Comparison of ENCODE assay signal across 18 cellular contexts in genomic region chr2:64951306-64951953, GRCh38.
"Had no signal": no experiment of that assay in that cellular context is flagged by ENCODE, and none has a peak within 500 bp of the region (broad histone marks: within the 10 kb centered on the region; RNA-seq: fewer than 3 reads in every experiment).

No MANE protein-coding gene starts in this region.

- H3K36me3 ChIP-seq: esophagus muscularis mucosa, heart left ventricle, sigmoid colon, upper lobe of left lung had no signal

- H3K4me3 Mint-ChIP-seq: activated CD4-positive, alpha-beta T cell treated with anti-CD3 and anti-CD28 coated beads, Interleukin-2, amount 10 ng/mL, durations not matched to agents 24 days and 14 days; activated naive CD8-positive, alpha-beta T cell; brain; dendritic cell treated with granulocyte-macrophage colony-stimulating factor and Interleukin-4, amounts not matched to agents 40 ng/mL and 50 ng/mL, for 4 days; endodermal cell; natural killer cell treated with Interleukin-12 subunit alpha and Interleukin-12 subunit beta and Interleukin-15 and Interleukin-18, amount 100 ng/mL, for 72 hours; T-helper 1 cell treated with Interleukin-12 subunit alpha and Interleukin-12 subunit beta and Interleukin-4 antibody, amounts not matched to agents 30 μg/mL and 1 μg/mL, for 36 hours; WTC11 had no signal

- H3K4me3 ChIP-seq: esophagus muscularis mucosa, heart left ventricle, sigmoid colon, upper lobe of left lung had no signal

- H3K36me3 Mint-ChIP-seq: natural killer cell treated with Interleukin-12 subunit alpha and Interleukin-12 subunit beta and Interleukin-15 and Interleukin-18, amount 100 ng/mL, for 72 hours had no signal

- H3K27ac Mint-ChIP-seq: activated CD4-positive, alpha-beta T cell treated with anti-CD3 and anti-CD28 coated beads, Interleukin-2, amount 10 ng/mL, durations not matched to agents 24 days and 14 days; activated naive CD8-positive, alpha-beta T cell; brain; dendritic cell treated with granulocyte-macrophage colony-stimulating factor and Interleukin-4, amounts not matched to agents 40 ng/mL and 50 ng/mL, for 4 days; endodermal cell; T-helper 1 cell treated with Interleukin-12 subunit alpha and Interleukin-12 subunit beta and Interleukin-4 antibody, amounts not matched to agents 30 μg/mL and 1 μg/mL, for 36 hours; WTC11 had no signal

- FAIRE-seq: islet of Langerhans had no signal

- H3K27me3 Mint-ChIP-seq: activated naive CD8-positive, alpha-beta T cell; dendritic cell treated with granulocyte-macrophage colony-stimulating factor and Interleukin-4, amounts not matched to agents 40 ng/mL and 50 ng/mL, for 4 days; natural killer cell treated with Interleukin-12 subunit alpha and Interleukin-12 subunit beta and Interleukin-15 and Interleukin-18, amount 100 ng/mL, for 72 hours had no signal

- ATAC-seq: heart left ventricle; natural killer cell treated with Interleukin-12 subunit alpha and Interleukin-12 subunit beta and Interleukin-15 and Interleukin-18, amount 100 ng/mL, for 72 hours; WTC11 had no signal

- H3K9me3 ChIP-seq: sigmoid colon had no signal

- H3K27me3 ChIP-seq: esophagus muscularis mucosa, heart left ventricle, sigmoid colon, upper lobe of left lung had no signal

- H3K9me3 Mint-ChIP-seq: natural killer cell treated with Interleukin-12 subunit alpha and Interleukin-12 subunit beta and Interleukin-15 and Interleukin-18, amount 100 ng/mL, for 72 hours had no signal

- DNase-seq: activated CD4-positive, alpha-beta T cell treated with anti-CD3 and anti-CD28 coated beads, Interleukin-2, amount 10 ng/mL, durations not matched to agents 24 days and 14 days; activated effector memory CD4-positive, alpha-beta T cell treated with anti-CD3 and anti-CD28 coated beads, Interleukin-2, amount 50 U/mL, for 16 hours; activated T-cell treated with anti-CD3 and anti-CD28 coated beads for 4 hours; cerebellar nuclear complex; endodermal cell; heart left ventricle; sigmoid colon; stimulated activated CD4-positive, alpha-beta T cell treated with anti-CD3 and anti-CD28 coated beads, Interleukin-2, amount 100 ng/mL, for 24 hours; stimulated activated naive CD4-positive, alpha-beta T cell treated with Interleukin-2 at 50 U/mL for 16 hours; upper lobe of left lung had no signal

- H3K27ac ChIP-seq: esophagus muscularis mucosa, heart left ventricle, sigmoid colon, upper lobe of left lung had no signal
